Comparison of ENCODE assay signal across 9 cellular contexts in genomic region chr4:6546681-6547447, GRCh38. TPM values are rescaled to one million over a fixed set of nuclear protein-coding genes. Genes with fewer than 3 reads are reported as not detected.
DNase-seq lines count a peak whose midpoint lies in the region; ATAC-seq and TF ChIP-seq lines count a peak whose summit lies in the region.
"Had no signal": no experiment of that assay in that cellular context is flagged by ENCODE, and none has a peak within 500 bp of the region (broad histone marks: within the 10 kb centered on the region; RNA-seq: fewer than 3 reads in every experiment).

No MANE protein-coding gene starts in this region.

- peaks cover 70% of the 10 kb centered on the region for H3K27me3 Mint-ChIP-seq in nephron (ENCODE audit: low read depth)

- DNase-seq in COR-L47 (lab: John Stamatoyannopoulos, UW) (peak; percentile 64), HEK293T (ENCODE audit: extremely low spot score) (peak; percentile 82), NCI-H774 (lab: John Stamatoyannopoulos, UW) (peak; percentile 28), thoracic aorta (ENCODE audit: low spot score) (no peak)
- peak; percentile 68 for DNase-seq in activated CD8-positive, alpha-beta memory T cell treated with anti-CD3 and anti-CD28 coated beads, Interleukin-2, amount 50 U/mL, for 48 hours

- H3K27ac ChIP-seq in thoracic aorta = no peak overlapping the region
- H3K27ac ChIP-seq: SJSA1 had no signal

- no peak overlapping the region for H3K4me3 Mint-ChIP-seq in nephron

- no peak overlapping the region for H3K27ac Mint-ChIP-seq in nephron

- no peaks in the 10 kb centered on the region for H3K36me3 ChIP-seq in thoracic aorta
- H3K36me3 ChIP-seq: SJSA1 had no signal

- ATAC-seq in esophagus mucosa (peak; percentile 46), thoracic aorta (ENCODE audit: insufficient number of reproducible peaks, low FRiP score, low read depth) (no peak), HG02981 (IDR thresholded peaks at IDR 0.05; ENCODE audit: unreplicated experiment) (no peak)

- no peaks in the 10 kb centered on the region for H3K4me1 Mint-ChIP-seq in nephron

- H3K27me3 ChIP-seq in thoracic aorta (replicated peaks; ENCODE audit: insufficient read depth) = no peaks in the 10 kb centered on the region
- H3K27me3 ChIP-seq: SJSA1 had no signal

- POLR2A ChIA-PET in HEK293T (lab: Yijun Ruan, JAX) = no interaction called here

- TF ChIP-seq CTCF in nephron (IDR thresholded peaks at IDR 0.05; ENCODE audit: unreplicated experiment in 3 of 3) (peak; percentile 89 to 98 (median 97)), thoracic aorta (IDR thresholded peaks at IDR 0.05) (peak; percentile 63)

- H3K4me3 ChIP-seq in thoracic aorta = no peak overlapping the region
- H3K4me3 ChIP-seq: SJSA1 had no signal

- CTCF ChIA-PET in HEK293T (lab: Yijun Ruan, JAX) = interaction anchor here (0.5 to 1.3 kb wide), 16 partner anchors 10 to 781 kb away, joined by 3 to 5 read pairs (median 4); no protein-coding TSS in a partner anchor

- H3K4me1 ChIP-seq in thoracic aorta (ENCODE audit: control insufficient read depth in 1 of 2, low read depth in 2 of 2) = no peaks in the 10 kb centered on the region
- H3K4me1 ChIP-seq: SJSA1 had no signal

- H3K9me3 Mint-ChIP-seq in nephron = no peaks in the 10 kb centered on the region

- H3K36me3 Mint-ChIP-seq in nephron (ENCODE audit: low read depth) = no peaks in the 10 kb centered on the region

- H3K9me3 ChIP-seq in thoracic aorta = peaks cover 6% of the 10 kb centered on the region
- H3K9me3 ChIP-seq: SJSA1 had no signal

TF ChIP-seq in HEK293T, 16 proteins besides CTCF, POLR2A, EP300 and RAD21:
- TF ChIP-seq SP1 (IDR thresholded peaks at IDR 0.05) (no peak), FOXK2 (IDR thresholded peaks at IDR 0.05) (no peak), LEF1 (IDR thresholded peaks at IDR 0.05; ENCODE audit: borderline replicate concordance) (no peak), HDGF (IDR thresholded peaks at IDR 0.05; ENCODE audit: borderline replicate concordance) (no peak), ARNT (IDR thresholded peaks at IDR 0.05) (no peak), NFRKB (IDR thresholded peaks at IDR 0.05) (no peak), ZNF384 (IDR thresholded peaks at IDR 0.05) (no peak), SUZ12 (IDR thresholded peaks at IDR 0.05) (no peak), FOXM1 (IDR thresholded peaks at IDR 0.05; ENCODE audit: borderline replicate concordance) (no peak), TARDBP (IDR thresholded peaks at IDR 0.05) (no peak), BHLHE40 (IDR thresholded peaks at IDR 0.05; ENCODE audit: borderline replicate concordance) (no peak), FOXA1 (IDR thresholded peaks at IDR 0.05) (no peak)
- TF ChIP-seq, protein P1, sequence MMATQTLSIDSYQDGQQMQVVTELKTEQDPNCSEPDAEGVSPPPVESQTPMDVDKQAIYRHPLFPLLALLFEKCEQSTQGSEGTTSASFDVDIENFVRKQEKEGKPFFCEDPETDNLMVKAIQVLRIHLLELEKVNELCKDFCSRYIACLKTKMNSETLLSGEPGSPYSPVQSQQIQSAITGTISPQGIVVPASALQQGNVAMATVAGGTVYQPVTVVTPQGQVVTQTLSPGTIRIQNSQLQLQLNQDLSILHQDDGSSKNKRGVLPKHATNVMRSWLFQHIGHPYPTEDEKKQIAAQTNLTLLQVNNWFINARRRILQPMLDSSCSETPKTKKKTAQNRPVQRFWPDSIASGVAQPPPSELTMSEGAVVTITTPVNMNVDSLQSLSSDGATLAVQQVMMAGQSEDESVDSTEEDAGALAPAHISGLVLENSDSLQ (IDR thresholded peaks at IDR 0.05) = no peak

RNA-seq across cellular contexts. Expression of gene MAN2B2, which starts 28.1 kb away (rescaled TPM):
- total RNA-seq in esophagus mucosa = 11.0 TPM
- total RNA-seq in thoracic aorta = 10 to 100 TPM; 77.1 to 94.1 TPM
